1 cellular context compared by ENCODE assay signal in the genomic region with DNA sequence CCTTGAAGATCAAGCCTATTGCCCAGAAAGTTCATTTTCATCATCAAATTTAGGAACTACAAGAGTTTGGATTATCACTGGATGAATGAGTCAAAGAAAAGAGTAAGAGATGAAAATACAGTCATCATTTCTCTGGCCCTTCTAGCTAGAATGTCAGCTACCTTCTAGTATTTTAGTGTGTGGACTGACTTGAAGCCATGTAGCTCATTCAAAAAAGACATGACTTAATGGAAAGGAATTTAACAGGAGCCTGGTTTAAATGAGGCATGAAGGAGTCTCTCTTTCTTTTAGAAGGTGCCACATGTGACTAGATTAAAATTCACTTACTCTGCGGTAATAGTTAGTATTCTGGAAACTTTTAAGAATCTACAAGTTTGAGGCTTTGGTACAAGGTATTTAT.
TF ChIP-seq lines count a peak whose summit lies in the region.

No MANE protein-coding gene starts in this region.

TF ChIP-seq in HEK293, 187 proteins besides CTCF, POLR2A, EP300 and RAD21 (continued from another document):
- TF ChIP-seq PRDM6 (tag by site-specific recombination; IDR thresholded peaks at IDR 0.05) (0 out of 2 replicates have a peak, but pooled peaks have one; percentile 24), ZNF629 (tag by site-specific recombination; IDR thresholded peaks at IDR 0.05) (0 out of 2 replicates have a peak, but pooled peaks have one; percentile 24), ZNF341 (tag by site-specific recombination; IDR thresholded peaks at IDR 0.05; ENCODE audit: low read depth) (no peak), ZNF138 (tag by site-specific recombination; IDR thresholded peaks at IDR 0.05; ENCODE audit: borderline replicate concordance) (no peak), ZNF621 (tag by site-specific recombination; IDR thresholded peaks at IDR 0.05) (no peak), PRDM1 (tag by site-specific recombination; IDR thresholded peaks at IDR 0.05) (0 out of 2 replicates have a peak, but pooled peaks have one; percentile 6)
- TF ChIP-seq, protein P1, sequence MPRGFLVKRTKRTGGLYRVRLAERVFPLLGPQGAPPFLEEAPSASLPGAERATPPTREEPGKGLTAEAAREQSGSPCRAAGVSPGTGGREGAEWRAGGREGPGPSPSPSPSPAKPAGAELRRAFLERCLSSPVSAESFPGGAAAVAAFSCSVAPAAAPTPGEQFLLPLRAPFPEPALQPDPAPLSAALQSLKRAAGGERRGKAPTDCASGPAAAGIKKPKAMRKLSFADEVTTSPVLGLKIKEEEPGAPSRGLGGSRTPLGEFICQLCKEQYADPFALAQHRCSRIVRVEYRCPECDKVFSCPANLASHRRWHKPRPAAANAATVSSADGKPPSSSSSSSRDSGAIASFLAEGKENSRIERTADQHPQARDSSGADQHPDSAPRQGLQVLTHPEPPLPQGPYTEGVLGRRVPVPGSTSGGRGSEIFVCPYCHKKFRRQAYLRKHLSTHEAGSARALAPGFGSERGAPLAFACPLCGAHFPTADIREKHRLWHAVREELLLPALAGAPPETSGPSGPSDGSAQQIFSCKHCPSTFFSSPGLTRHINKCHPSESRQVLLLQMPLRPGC (tag by site-specific recombination; IDR thresholded peaks at IDR 0.05) = no peak
